Comparison of ENCODE assay signal across 8 cellular contexts in genomic region chr7:66100408-66101050, GRCh38. TPM values are rescaled to one million over a fixed set of nuclear protein-coding genes. Genes with fewer than 3 reads are reported as not detected.
DNase-seq lines count a peak whose midpoint lies in the region; ATAC-seq and TF ChIP-seq lines count a peak whose summit lies in the region.

No MANE protein-coding gene starts in this region.

- DNase-seq in NCI-H2196 (lab: John Stamatoyannopoulos, UW; ENCODE audit: unreplicated experiment) (peak; percentile 45), NCI-H2196 treated with DMSO at 0.1 percent for 48 hours (lab: John Stamatoyannopoulos, UW; ENCODE audit: unreplicated experiment) (no peak), esophagus muscularis mucosa (ENCODE audit: extremely low spot score) (no peak), skeletal muscle cell (ENCODE audit: low read depth) (no peak), dermis blood vessel endothelial cell (no peak)

- H3K9me3 ChIP-seq in OCI-LY3 (ENCODE audit: insufficient read depth, low read length): no peaks in the 10 kb centered on the region
- H3K9me3 ChIP-seq in esophagus muscularis mucosa: no peaks in the 10 kb centered on the region

- WGBS in esophagus muscularis mucosa: 67% methylated on average over 12 of the region's 12 CpGs

- H3K36me3 ChIP-seq in OCI-LY3 (replicated peaks; ENCODE audit: low read depth, low read length): no peaks in the 10 kb centered on the region
- no peaks in the 10 kb centered on the region for H3K36me3 ChIP-seq in esophagus muscularis mucosa

- H3K4me1 ChIP-seq in OCI-LY3 (ENCODE audit: low read length) (peaks cover 8% of the 10 kb centered on the region), esophagus muscularis mucosa (peaks cover 3 to 15% (median 13%) of the 10 kb centered on the region in 4 donors)

- no peaks in the 10 kb centered on the region for H3K27me3 ChIP-seq in OCI-LY3 (ENCODE audit: low read depth, low read length)
- H3K27me3 ChIP-seq in esophagus muscularis mucosa: no peaks in the 10 kb centered on the region

- H3K9ac ChIP-seq in OCI-LY3 (ENCODE audit: low read length): peak overlapping the region; percentile 50; the same call in 1 of the 2 replicates

- TF ChIP-seq POLR2A in esophagus muscularis mucosa (IDR thresholded peaks at IDR 0.05; ENCODE audit: low read depth): no peak

- ATAC-seq in GM21367 (IDR thresholded peaks at IDR 0.05; ENCODE audit: unreplicated experiment) (no peak), HG03521 (IDR thresholded peaks at IDR 0.05; ENCODE audit: unreplicated experiment) (no peak)

- H3K4me3 ChIP-seq in OCI-LY3 (ENCODE audit: low read length): peak overlapping the region; percentile 75
- H3K4me3 ChIP-seq in esophagus muscularis mucosa: peak overlapping the region; percentile 45 to 58 (median 51)
- peak overlapping the region; percentile 45 for H3K4me3 ChIP-seq in skeletal muscle cell (ENCODE audit: low read depth, low read length)

- peak overlapping the region; percentile 88 for H3K4me2 ChIP-seq in OCI-LY3 (ENCODE audit: low read length)

- H4K20me1 ChIP-seq in OCI-LY3 (ENCODE audit: insufficient read depth, low read length): no peaks in the 10 kb centered on the region

- H3K27ac ChIP-seq in OCI-LY3 (ENCODE audit: low read length) (no peak overlapping the region), esophagus muscularis mucosa (replicated peaks in 1 of 4) (peak overlapping the region; percentile 76 to 84 (median 82))

- no peak for TF ChIP-seq EP300 in esophagus muscularis mucosa (IDR thresholded peaks at IDR 0.05)

- TF ChIP-seq CTCF in OCI-LY3 (IDR thresholded peaks at IDR 0.05; ENCODE audit: low read depth, low read length): no peak
- no peak for TF ChIP-seq CTCF in esophagus muscularis mucosa (IDR thresholded peaks at IDR 0.05)

- no peaks in the 10 kb centered on the region for H3K79me2 ChIP-seq in OCI-LY3 (ENCODE audit: low read length)

- intact Hi-C loops in esophagus muscularis mucosa (cut with DNase I): no loop called here

- peak overlapping the region; percentile 93; the same call in 1 of the 2 replicates for H2AFZ ChIP-seq in OCI-LY3 (ENCODE audit: low read depth, low read length)

RNA-seq across cellular contexts. Expression of gene CRCP, which starts 14.1 kb away (rescaled TPM):
- 10 to 100 TPM; 45.9 to 61.9 (median 54.2) TPM for total RNA-seq in esophagus muscularis mucosa
- total RNA-seq in dermis blood vessel endothelial cell: 22.5 and 25.4 TPM in 2 replicates

RNA-seq across cellular contexts. Expression of gene ASL, which starts 24.9 kb away (rescaled TPM):
- total RNA-seq in esophagus muscularis mucosa (10 to 100 TPM; 10.4 to 24.2 (median 18.8) TPM), dermis blood vessel endothelial cell (82.4 and 96.9 TPM in 2 replicates)
